Comparison of ENCODE assay signal across 8 cellular contexts in genomic region chr2:3605013-3605961, GRCh38. TPM values are rescaled to one million over a fixed set of nuclear protein-coding genes. Genes with fewer than 3 reads are reported as not detected.
DNase-seq lines count a peak whose midpoint lies in the region; ATAC-seq, FAIRE-seq and TF ChIP-seq lines count a peak whose summit lies in the region.

No MANE protein-coding gene starts in this region.

- peak overlapping the region; percentile 93 for H2AFZ ChIP-seq in K562 (ENCODE audit: low read depth, low read length)

- BruUV-seq in K562 (replicated peaks; lab: Mats Ljungman, UMichigan): no TSS peak

- H3K9me3 ChIP-seq in RWPE2 (ENCODE audit: severe bottlenecking): no peaks in the 10 kb centered on the region
- H3K9me3 ChIP-seq in K562 (replicated peaks; ENCODE audit: control insufficient read depth, insufficient read depth, low read depth, low read length): peaks cover 9% of the 10 kb centered on the region; the same call in 1 of the 2 replicates

- in situ Hi-C loops in K562 (cut with MboI): no loop called here

- peak overlapping the region; percentile 39 to 63; a peak in 2 of 4 replicates for H3K9ac ChIP-seq in K562 (ENCODE audit: insufficient read depth in 1 of 2, low read depth in 2 of 2, low read length in 2 of 2)

- intact Hi-C loops in K562 (cut with micrococcal nuclease): no loop called here
- intact Hi-C loops in posterior vena cava (cut with DNase I): no loop called here

- TF ChIP-seq POLR2A in K562 (conservative IDR thresholded peaks at IDR 0.05): peak; percentile 65

- TF ChIP-seq RAD21 in Ishikawa (IDR thresholded peaks at IDR 0.05; ENCODE audit: low read depth) (no peak; the same call in 1 of the 2 replicates), K562 (CRISPR knock-in tag; conservative IDR thresholded peaks at IDR 0.05 in 1 of 2, IDR thresholded peaks at IDR 0.05 in 1 of 2) (no peak)

- H3K4me3 ChIP-seq in RWPE2 (ENCODE audit: severe bottlenecking) (no peak overlapping the region), K562 (no peak overlapping the region)

- H3K4me1 ChIP-seq in RWPE2 (ENCODE audit: insufficient read depth, poor library complexity, severe bottlenecking) (no peaks in the 10 kb centered on the region), K562 (replicated peaks in 1 of 2; ENCODE audit: control insufficient read depth in 2 of 2, insufficient read depth in 2 of 2, low read length in 2 of 2) (peaks cover 18 to 57% of the 10 kb centered on the region in 2 experiments)

- H3K4me2 ChIP-seq in K562 (ENCODE audit: insufficient read depth, low read length): peak overlapping the region; percentile 53

- H3K9me1 ChIP-seq in K562 (ENCODE audit: control insufficient read depth, insufficient read depth, low read length): no peaks in the 10 kb centered on the region

- 36% methylated on average over 21 of the region's 43 CpGs for WGBS in K562 (ENCODE audit: insufficient coverage, low coverage, missing lambda C conversion rate)

- CTCF ChIA-PET in K562 (lab: Yijun Ruan, JAX; ENCODE audit: low intra/inter-chr PET ratio): no interaction called here

- H3K27ac ChIP-seq in RWPE2 (ENCODE audit: poor library complexity, severe bottlenecking) (no peak overlapping the region), K562 (ENCODE audit: extremely low read depth, low read depth, low read length) (peak overlapping the region; percentile 82)

- ATAC-seq in RWPE2 (ENCODE audit: low read depth) (0 out of 3 replicates have a peak, but pooled peaks have one; percentile 16), K562 (peak; percentile 71), GM19351 (IDR thresholded peaks at IDR 0.05; ENCODE audit: unreplicated experiment) (no peak)

- DNase-seq in Daoy (ENCODE audit: low read depth): peak; percentile 71
- DNase-seq in RWPE2 (ENCODE audit: low spot score): no peak
- DNase-seq in K562 (ENCODE audit: extremely low read depth in 1 of 4, low spot score in 3 of 4): peak; percentile 87 to 91 (median 89)
- peak; percentile 80 for DNase-seq in posterior vena cava (ENCODE audit: low spot score)
- DNase-seq in GM10266 (ENCODE audit: extremely low spot score): no peak
- DNase-seq in OCI-M2 (lab: John Stamatoyannopoulos, UW; ENCODE audit: unreplicated experiment): no peak

- POLR2A ChIA-PET in K562 (lab: Yijun Ruan, JAX): no interaction called here

- no peaks in the 10 kb centered on the region for H4K20me1 ChIP-seq in K562 (replicated peaks; ENCODE audit: control insufficient read depth, insufficient read depth, low read length)

- no peak for TF ChIP-seq EP300 in Ishikawa (IDR thresholded peaks at IDR 0.05; ENCODE audit: borderline replicate concordance)
- TF ChIP-seq EP300 in K562 (IDR thresholded peaks at IDR 0.05; ENCODE audit: low read length): no peak; the same call in 1 of the 2 replicates

- peaks cover 3% of the 10 kb centered on the region; the same call in 1 of the 3 replicates for H3K79me2 ChIP-seq in K562 (ENCODE audit: control insufficient read depth, insufficient read depth, low read length)

- TF ChIP-seq CTCF in RWPE2 (IDR thresholded peaks at IDR 0.05; ENCODE audit: poor library complexity, severe bottlenecking) (no peak), K562 (IDR thresholded peaks at IDR 0.05 in 2 of 3, conservative IDR thresholded peaks at IDR 0.05 in 1 of 3; ENCODE audit: insufficient read depth in 2 of 3, low read depth in 1 of 3, low read length in 3 of 3) (no peak), GM10266 (IDR thresholded peaks at IDR 0.05; ENCODE audit: control insufficient read depth, insufficient read depth, low read depth, missing control alignments) (no peak)

- peak; percentile 79 for FAIRE-seq in K562 (lab: Jason Lieb, UNC)

- H3K27me3 ChIP-seq in RWPE2 (ENCODE audit: insufficient read depth, poor library complexity, severe bottlenecking): no peaks in the 10 kb centered on the region
- no peaks in the 10 kb centered on the region for H3K27me3 ChIP-seq in K562 (ENCODE audit: control insufficient read depth in 2 of 2, insufficient read depth in 2 of 2, low read length in 2 of 2)

- H3K36me3 ChIP-seq in RWPE2 (ENCODE audit: low read depth) (no peaks in the 10 kb centered on the region), K562 (ENCODE audit: control insufficient read depth, insufficient read depth, low read length) (no peaks in the 10 kb centered on the region)

RNA-seq across cellular contexts. Expression of gene COLEC11, which starts 10.4 kb away (rescaled TPM):
- total RNA-seq in Daoy (2014; rRNA removed; shearing (Covaris generic)): not detected in 2 replicates
- total RNA-seq in K562 (2011; cell fraction: chromatin; rRNA removed; ENCODE audit: low replicate concordance): 2.0 and 3.4 TPM in 2 replicates
- total RNA-seq in K562 (2011; cell fraction: nucleolus; rRNA removed): 3.3 and 3.7 TPM in 2 replicates
- 3.4 and 3.7 TPM in 2 replicates for total RNA-seq in K562 (2011; cell fraction: nucleoplasm; rRNA removed)
- total RNA-seq in K562 (2014; rRNA removed) (2.9 and 5.4 TPM in 2 replicates), K562 (2014; rRNA removed; fragmentation: Illumina TruSeq; extraction: Trizol) (0.67 and 0.98 TPM in 2 replicates), K562 (2015; rRNA removed; fragmentation: Illumina TruSeq; extraction: Trizol) (2.0 and 2.6 TPM in 2 replicates), K562 (2021) (2.9 and 4.3 TPM in 2 replicates), posterior vena cava (1 to 10 TPM in 1 of 2 donors, under 1 TPM in 1; 0.71 to 3.8 TPM)
- polyA plus RNA-seq in K562 (2011; rRNA removed) (0.93 and 1.6 TPM in 2 replicates), K562 (2014; fragmentation: Illumina TruSeq; extraction: Trizol) (1.8 and 3.2 TPM in 2 replicates), K562 (2014; fragmentation: Nextera tagmentation; extraction: Ambion mirVana) (under 1 TPM; 0.32 to 0.73 TPM), K562 (2014; rRNA removed) (3.3 and 4.3 TPM in 2 replicates)
- 1.6 and 4.7 TPM in 2 replicates for polyA plus RNA-seq in K562 (2011; cell fraction: cytosol; rRNA removed)
- polyA plus RNA-seq in K562 (2011; cell fraction: nucleus; rRNA removed): 0.69 and 1.5 TPM in 2 replicates
- 3.8 and 6.7 TPM in 2 replicates for polyA plus RNA-seq in K562 (2012)
- polyA minus RNA-seq in K562 (2011; rRNA and poly(A)+ RNA removed): 0.63 and 1.2 TPM in 2 replicates
- polyA minus RNA-seq in K562 (2011; cell fraction: cytosol; rRNA and poly(A)+ RNA removed): not detected in 2 replicates
- polyA minus RNA-seq in K562 (2011; cell fraction: nucleus; rRNA and poly(A)+ RNA removed): 0.54 and 0.78 TPM in 2 replicates

RNA-seq across cellular contexts. Expression of gene RPS7, which starts 30.2 kb away (rescaled TPM):
- 5,476 and 6,311 TPM in 2 replicates for total RNA-seq in Daoy (2014; rRNA removed; shearing (Covaris generic))
- 147 and 178 TPM in 2 replicates for total RNA-seq in K562 (2011; cell fraction: chromatin; rRNA removed; ENCODE audit: low replicate concordance)
- 248 and 275 TPM in 2 replicates for total RNA-seq in K562 (2011; cell fraction: nucleolus; rRNA removed)
- total RNA-seq in K562 (2011; cell fraction: nucleoplasm; rRNA removed): 393 and 713 TPM in 2 replicates
- total RNA-seq in K562 (2014; rRNA removed) (2,103 and 2,507 TPM in 2 replicates), K562 (2014; rRNA removed; fragmentation: Illumina TruSeq; extraction: Trizol) (3,088 and 3,235 TPM in 2 replicates), K562 (2015; rRNA removed; fragmentation: Illumina TruSeq; extraction: Trizol) (4,033 and 4,169 TPM in 2 replicates), K562 (2021) (2,201 and 2,441 TPM in 2 replicates), posterior vena cava (1,000 to 10,000 TPM; 1,084 to 1,219 TPM)
- polyA plus RNA-seq in K562 (2011; rRNA removed) (2,427 and 2,760 TPM in 2 replicates), K562 (2014; fragmentation: Illumina TruSeq; extraction: Trizol) (2,675 and 2,931 TPM in 2 replicates), K562 (2014; fragmentation: Nextera tagmentation; extraction: Ambion mirVana) (1,000 to 10,000 TPM; 2,718 to 3,051 TPM), K562 (2014; rRNA removed) (2,676 and 2,779 TPM in 2 replicates)
- 843 and 1,466 TPM in 2 replicates for polyA plus RNA-seq in K562 (2011; cell fraction: cytosol; rRNA removed)
- 522 and 963 TPM in 2 replicates for polyA plus RNA-seq in K562 (2011; cell fraction: nucleus; rRNA removed)
- 1,908 and 2,807 TPM in 2 replicates for polyA plus RNA-seq in K562 (2012)
- polyA minus RNA-seq in K562 (2011; rRNA and poly(A)+ RNA removed): 462 and 473 TPM in 2 replicates
- polyA minus RNA-seq in K562 (2011; cell fraction: cytosol; rRNA and poly(A)+ RNA removed): 394 and 466 TPM in 2 replicates
- 97.9 and 170 TPM in 2 replicates for polyA minus RNA-seq in K562 (2011; cell fraction: nucleus; rRNA and poly(A)+ RNA removed)

RNA-seq across cellular contexts. Expression of gene RNASEH1, which starts 47.2 kb away (rescaled TPM):
- total RNA-seq in Daoy (2014; rRNA removed; shearing (Covaris generic)): 68.2 and 71.5 TPM in 2 replicates
- total RNA-seq in K562 (2011; cell fraction: chromatin; rRNA removed; ENCODE audit: low replicate concordance): 18.2 and 25.1 TPM in 2 replicates
- 21.2 and 21.8 TPM in 2 replicates for total RNA-seq in K562 (2011; cell fraction: nucleolus; rRNA removed)
- total RNA-seq in K562 (2011; cell fraction: nucleoplasm; rRNA removed): 16.9 and 21.5 TPM in 2 replicates
- total RNA-seq in K562 (2014; rRNA removed): 46.5 and 46.8 TPM in 2 replicates
- 40.8 and 42.8 TPM in 2 replicates for total RNA-seq in K562 (2014; rRNA removed; fragmentation: Illumina TruSeq; extraction: Trizol)
- total RNA-seq in K562 (2015; rRNA removed; fragmentation: Illumina TruSeq; extraction: Trizol): 47.1 and 47.5 TPM in 2 replicates
- total RNA-seq in K562 (2021): 44.1 and 45.6 TPM in 2 replicates
- 21.7 and 25.7 TPM in 2 replicates for polyA plus RNA-seq in K562 (2011; rRNA removed)
- 13.4 and 16.5 TPM in 2 replicates for polyA plus RNA-seq in K562 (2011; cell fraction: cytosol; rRNA removed)
- polyA plus RNA-seq in K562 (2011; cell fraction: nucleus; rRNA removed): 19.4 and 20.6 TPM in 2 replicates
- polyA plus RNA-seq in K562 (2012): 19.1 and 35.8 TPM in 2 replicates
- polyA plus RNA-seq in K562 (2014; fragmentation: Illumina TruSeq; extraction: Trizol): 34.7 and 35.3 TPM in 2 replicates
- polyA plus RNA-seq in K562 (2014; fragmentation: Nextera tagmentation; extraction: Ambion mirVana): 10 to 100 TPM; 27.5 to 32.7 TPM
- 46.8 and 47.9 TPM in 2 replicates for polyA plus RNA-seq in K562 (2014; rRNA removed)
- polyA minus RNA-seq in K562 (2011; rRNA and poly(A)+ RNA removed): 20.3 and 20.5 TPM in 2 replicates
- polyA minus RNA-seq in K562 (2011; cell fraction: cytosol; rRNA and poly(A)+ RNA removed): 14.8 and 18.3 TPM in 2 replicates
- polyA minus RNA-seq in K562 (2011; cell fraction: nucleus; rRNA and poly(A)+ RNA removed): 14.9 and 20.8 TPM in 2 replicates
- 10 to 100 TPM; 20.7 to 23.9 TPM for total RNA-seq in posterior vena cava

RNA-seq across cellular contexts. Expression of gene ALLC, which starts 52.7 kb away (rescaled TPM):
- 0.11 TPM in 1 of 2 replicates, not detected in the other for total RNA-seq in Daoy (2014; rRNA removed; shearing (Covaris generic))
- not detected in 2 replicates for total RNA-seq in K562 (2011; cell fraction: chromatin; rRNA removed; ENCODE audit: low replicate concordance)
- not detected in 2 replicates for total RNA-seq in K562 (2011; cell fraction: nucleolus; rRNA removed)
- not detected in 2 replicates for total RNA-seq in K562 (2011; cell fraction: nucleoplasm; rRNA removed)
- total RNA-seq in K562 (2014; rRNA removed) (not detected in 2 replicates), K562 (2014; rRNA removed; fragmentation: Illumina TruSeq; extraction: Trizol) (not detected in 2 replicates), K562 (2015; rRNA removed; fragmentation: Illumina TruSeq; extraction: Trizol) (not detected in 2 replicates), K562 (2021) (not detected in 2 replicates), posterior vena cava (not detected)
- polyA plus RNA-seq in K562 (2011; rRNA removed) (not detected in 2 replicates), K562 (2014; fragmentation: Illumina TruSeq; extraction: Trizol) (not detected in 2 replicates), K562 (2014; fragmentation: Nextera tagmentation; extraction: Ambion mirVana) (not detected), K562 (2014; rRNA removed) (not detected in 2 replicates)
- not detected in 2 replicates for polyA plus RNA-seq in K562 (2011; cell fraction: cytosol; rRNA removed)
- polyA plus RNA-seq in K562 (2011; cell fraction: nucleus; rRNA removed): not detected in 2 replicates
- polyA plus RNA-seq in K562 (2012): not detected in 2 replicates
- not detected in 2 replicates for polyA minus RNA-seq in K562 (2011; rRNA and poly(A)+ RNA removed)
- not detected in 2 replicates for polyA minus RNA-seq in K562 (2011; cell fraction: cytosol; rRNA and poly(A)+ RNA removed)
- polyA minus RNA-seq in K562 (2011; cell fraction: nucleus; rRNA and poly(A)+ RNA removed): not detected in 2 replicates

Comparison
In these comparisons a context has a peak if more than half of its experiments do, and no peak if none do; other contexts are left out.
1. DNase-seq: peak in Daoy (single experiment), K562 (4 of 4) and posterior vena cava (single experiment); none in RWPE2 (single experiment), GM10266 (single experiment) and OCI-M2 (single experiment).